30 cellular contexts compared by ENCODE assay signal in the genomic region with DNA sequence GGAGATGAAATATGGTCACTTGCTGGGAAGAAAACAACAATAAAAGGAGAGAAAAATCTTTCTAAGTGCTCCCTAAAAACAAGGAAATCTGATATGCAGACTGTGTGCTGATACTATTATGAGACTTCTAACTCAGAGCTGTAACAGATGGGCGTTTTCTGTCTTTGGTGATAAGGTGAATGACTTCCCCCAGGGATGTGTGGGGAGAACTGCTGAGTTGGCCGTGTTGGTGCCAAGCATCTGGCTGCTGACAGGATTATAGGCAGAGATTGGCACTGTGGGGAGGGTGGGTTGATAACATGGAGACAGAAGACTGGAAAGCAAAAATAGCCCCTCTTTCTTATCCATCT.
DNase-seq lines count a peak whose midpoint lies in the region; ATAC-seq and TF ChIP-seq lines count a peak whose summit lies in the region.
"Had no signal": no experiment of that assay in that cellular context is flagged by ENCODE, and none has a peak within 500 bp of the region (broad histone marks: within the 10 kb centered on the region; RNA-seq: fewer than 3 reads in every experiment).

No MANE protein-coding gene starts in this region.

- H3K4me1 ChIP-seq in skeletal muscle tissue (ENCODE audit: control insufficient read depth in 3 of 3, insufficient read depth in 3 of 3, low read length in 3 of 3), result no peaks in the 10 kb centered on the region
- H3K4me1 ChIP-seq: gastrocnemius medialis, right lobe of liver had no signal

- peaks cover 7% of the 10 kb centered on the region for H3K9me3 Mint-ChIP-seq in Calu3 (ENCODE audit: low read depth, unreplicated experiment)
- H3K9me3 Mint-ChIP-seq: activated CD8-positive, alpha-beta T cell treated with anti-CD3 and anti-CD28 coated beads for 36 hours; activated naive CD4-positive, alpha-beta T cell treated with anti-CD3 and anti-CD28 coated beads for 36 hours; activated T-helper 1 cell treated with anti-CD3 and anti-CD28 coated beads, Interleukin-12 subunit alpha, Interleukin-12 subunit beta, Interleukin-2, Interleukin-4 antibody, amounts not matched to agents 30 ng/mL and 10 ng/mL and 1 ng/mL, durations not matched to agents 14 hours and 24 hours and 36 hours had no signal

- no peaks in the 10 kb centered on the region for H3K36me3 Mint-ChIP-seq in Calu3 (ENCODE audit: insufficient read depth, unreplicated experiment)
- H3K36me3 Mint-ChIP-seq: brain; CD4-positive, alpha-beta memory T cell had no signal

- BruUV-seq in Calu3 (replicated peaks; lab: Mats Ljungman, UMichigan), result no TSS peak

- peak overlapping the region; percentile 52 for H3K27ac ChIP-seq in skeletal muscle tissue (ENCODE audit: low read depth, low read length)
- H3K27ac ChIP-seq: dorsolateral prefrontal cortex, HL-60, KMS-11, right lobe of liver, VCaP had no signal

- H3K9ac ChIP-seq in skeletal muscle tissue (ENCODE audit: low read depth in 1 of 3, low read length in 3 of 3), result no peak overlapping the region
- H3K9ac ChIP-seq: KMS-11 had no signal

- H3K4me3 ChIP-seq in skeletal muscle tissue (ENCODE audit: low read length in 3 of 3), result no peak overlapping the region
- H3K4me3 ChIP-seq: dorsolateral prefrontal cortex, gastrocnemius medialis, MG63, right lobe of liver had no signal

- intact Hi-C loops in Right ventricle myocardium inferior (cut with DNase I), result no loop called here
- intact Hi-C loops in Right ventricle myocardium superior (cut with DNase I), result no loop called here
- intact Hi-C loops in left ventricle myocardium superior (cut with micrococcal nuclease), result no loop called here
- intact Hi-C loops in Calu3 (cut with micrococcal nuclease; ENCODE audit: unreplicated experiment), result no loop called here

- H3K36me3 ChIP-seq in skeletal muscle tissue (ENCODE audit: control insufficient read depth in 3 of 3, insufficient read depth in 3 of 3, low read length in 3 of 3), result no peaks in the 10 kb centered on the region
- H3K36me3 ChIP-seq: gastrocnemius medialis, MG63, right lobe of liver had no signal

- ATAC-seq in Right ventricle myocardium inferior (peak; percentile 50), Right ventricle myocardium superior (ENCODE audit: poor library complexity) (no peak), left ventricle myocardium superior (peak; percentile 63)
- ATAC-seq: activated CD4-positive, alpha-beta T cell treated with anti-CD3 and anti-CD28 coated beads for 36 hours; activated CD8-positive, alpha-beta T cell treated with anti-CD3 and anti-CD28 coated beads for 36 hours; HCT116; right lobe of liver had no signal

- H3K27me3 Mint-ChIP-seq in Calu3 (ENCODE audit: unreplicated experiment), result no peaks in the 10 kb centered on the region

- no peak overlapping the region for H3K4me3 Mint-ChIP-seq in Calu3 (ENCODE audit: low read depth, unreplicated experiment)
- H3K4me3 Mint-ChIP-seq: activated CD4-positive, alpha-beta T cell treated with anti-CD3 and anti-CD28 coated beads for 36 hours; activated CD8-positive, alpha-beta T cell treated with anti-CD3 and anti-CD28 coated beads for 36 hours; activated naive CD4-positive, alpha-beta T cell treated with anti-CD3 and anti-CD28 coated beads for 36 hours; activated T-helper 1 cell treated with anti-CD3 and anti-CD28 coated beads, Interleukin-12 subunit alpha, Interleukin-12 subunit beta, Interleukin-2, Interleukin-4 antibody, amounts not matched to agents 30 ng/mL and 10 ng/mL and 1 ng/mL, durations not matched to agents 14 hours and 24 hours and 36 hours; brain; CD4-positive, alpha-beta memory T cell had no signal

- H3K9me3 ChIP-seq in skeletal muscle tissue (ENCODE audit: control insufficient read depth in 3 of 3, low read length in 3 of 3), result no peaks in the 10 kb centered on the region
- H3K9me3 ChIP-seq: gastrocnemius medialis, MG63, right lobe of liver had no signal

- H3K27me3 ChIP-seq in skeletal muscle tissue (ENCODE audit: control insufficient read depth in 3 of 3, insufficient read depth in 3 of 3, low read length in 3 of 3), result no peaks in the 10 kb centered on the region
- H3K27me3 ChIP-seq: gastrocnemius medialis, MG63, right lobe of liver had no signal

- no peak for TF ChIP-seq CTCF in Calu3 (IDR thresholded peaks at IDR 0.05; ENCODE audit: unreplicated experiment)

- CTCF ChIA-PET in Calu3 (lab: Charles Lee), result no interaction called here

- no peak overlapping the region for H3K27ac Mint-ChIP-seq in Calu3 (ENCODE audit: unreplicated experiment)
- H3K27ac Mint-ChIP-seq: activated CD4-positive, alpha-beta T cell treated with anti-CD3 and anti-CD28 coated beads for 36 hours; activated CD8-positive, alpha-beta T cell treated with anti-CD3 and anti-CD28 coated beads for 36 hours; activated naive CD4-positive, alpha-beta T cell treated with anti-CD3 and anti-CD28 coated beads for 36 hours; activated T-helper 1 cell treated with anti-CD3 and anti-CD28 coated beads, Interleukin-12 subunit alpha, Interleukin-12 subunit beta, Interleukin-2, Interleukin-4 antibody, amounts not matched to agents 30 ng/mL and 10 ng/mL and 1 ng/mL, durations not matched to agents 14 hours and 24 hours and 36 hours; brain; CD4-positive, alpha-beta memory T cell had no signal

- H3K4me1 Mint-ChIP-seq in Calu3 (ENCODE audit: low read depth, unreplicated experiment), result no peaks in the 10 kb centered on the region
- H3K4me1 Mint-ChIP-seq: activated CD4-positive, alpha-beta T cell treated with anti-CD3 and anti-CD28 coated beads for 36 hours; CD4-positive, alpha-beta memory T cell had no signal

- no peak for DNase-seq in Right ventricle myocardium inferior (ENCODE audit: missing footprints)
- DNase-seq in Right ventricle myocardium superior, result no peak
- peak; percentile 61 for DNase-seq in NCI-H69 (lab: John Stamatoyannopoulos, UW)
- no peak for DNase-seq in left ventricle myocardium superior
- DNase-seq in middle frontal gyrus (ENCODE audit: extremely low spot score, low spot score), result no peak
- no peak for DNase-seq in Calu3
- DNase-seq in DMS153 treated with DMSO at 0.1 percent for 48 hours (lab: John Stamatoyannopoulos, UW; ENCODE audit: unreplicated experiment), result no peak
- DNase-seq: activated CD4-positive, alpha-beta T cell treated with anti-CD3 and anti-CD28 coated beads for 36 hours; activated CD8-positive, alpha-beta memory T cell treated with anti-CD3 and anti-CD28 coated beads, Interleukin-2, amount 50 U/mL, for 48 hours; activated CD8-positive, alpha-beta T cell treated with anti-CD3 and anti-CD28 coated beads for 36 hours; activated naive CD4-positive, alpha-beta T cell treated with anti-CD3 and anti-CD28 coated beads for 36 hours; CD4-positive, alpha-beta memory T cell; cerebellar nuclear complex; dorsolateral prefrontal cortex; gastrocnemius medialis; hippocampal formation; MG63; NCI-H1417; NCI-H2081; right lobe of liver; SHP77 treated with DMSO at 0.1 percent for 48 hours; stimulated activated CD4-positive, alpha-beta T cell treated with anti-CD3 and anti-CD28 coated beads, Interleukin-4, amount 100 ng/mL, for 24 hours; trophoblast cell had no signal
